In the genomic region with DNA sequence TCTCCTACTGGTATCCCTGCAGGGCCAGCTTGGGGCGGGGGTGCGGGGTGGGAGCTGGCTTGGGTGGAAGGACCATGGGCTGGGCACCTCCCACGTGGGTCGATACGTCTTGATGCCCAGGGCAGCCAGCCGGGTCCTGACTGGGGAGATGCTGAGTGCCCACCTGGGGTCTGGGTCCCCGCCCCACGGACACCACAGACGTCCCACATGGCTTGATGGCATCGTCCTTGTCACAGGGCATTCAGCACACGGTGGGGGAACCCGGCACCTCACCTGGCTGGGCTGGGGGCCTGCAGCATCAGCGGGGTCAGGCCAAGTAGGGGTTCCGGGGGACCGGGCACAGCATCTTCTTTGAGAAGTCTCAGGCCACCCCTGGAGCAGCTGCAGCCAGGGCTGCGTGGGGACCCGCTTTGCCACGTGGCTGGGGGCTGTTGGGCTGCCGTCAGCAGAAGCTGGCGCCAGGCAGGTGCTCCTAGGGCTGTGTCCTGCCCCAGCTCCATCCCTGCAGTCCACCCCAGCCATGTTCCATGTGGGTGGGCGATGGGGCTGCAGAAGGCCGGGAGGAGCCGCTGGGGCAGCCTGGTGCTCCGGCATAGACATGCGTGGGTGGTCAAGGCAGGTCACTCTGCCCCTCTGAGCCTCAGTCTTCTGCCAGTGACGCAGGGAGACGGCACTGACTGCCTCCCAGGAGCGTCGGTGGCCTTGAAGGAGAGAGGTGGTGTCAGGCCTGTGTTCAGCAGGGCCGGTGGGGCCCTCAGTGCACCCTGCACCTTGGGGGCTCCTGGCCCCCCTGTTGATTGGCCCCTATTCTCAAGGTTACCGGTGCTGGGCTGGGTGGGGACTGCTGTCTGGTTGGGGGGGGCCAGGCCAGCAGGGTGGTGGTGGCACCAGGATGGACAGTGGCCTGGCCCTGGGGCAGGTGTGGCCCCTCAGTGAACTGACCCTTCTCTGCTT, we compare ENCODE assay signal across 1 cellular context.
TF ChIP-seq lines count a peak whose summit lies in the region.

No MANE protein-coding gene starts in this region.

TF ChIP-seq in WTC11, 78 proteins besides CTCF, POLR2A, EP300 and RAD21 (continued from another document):
- TF ChIP-seq, protein P1, sequence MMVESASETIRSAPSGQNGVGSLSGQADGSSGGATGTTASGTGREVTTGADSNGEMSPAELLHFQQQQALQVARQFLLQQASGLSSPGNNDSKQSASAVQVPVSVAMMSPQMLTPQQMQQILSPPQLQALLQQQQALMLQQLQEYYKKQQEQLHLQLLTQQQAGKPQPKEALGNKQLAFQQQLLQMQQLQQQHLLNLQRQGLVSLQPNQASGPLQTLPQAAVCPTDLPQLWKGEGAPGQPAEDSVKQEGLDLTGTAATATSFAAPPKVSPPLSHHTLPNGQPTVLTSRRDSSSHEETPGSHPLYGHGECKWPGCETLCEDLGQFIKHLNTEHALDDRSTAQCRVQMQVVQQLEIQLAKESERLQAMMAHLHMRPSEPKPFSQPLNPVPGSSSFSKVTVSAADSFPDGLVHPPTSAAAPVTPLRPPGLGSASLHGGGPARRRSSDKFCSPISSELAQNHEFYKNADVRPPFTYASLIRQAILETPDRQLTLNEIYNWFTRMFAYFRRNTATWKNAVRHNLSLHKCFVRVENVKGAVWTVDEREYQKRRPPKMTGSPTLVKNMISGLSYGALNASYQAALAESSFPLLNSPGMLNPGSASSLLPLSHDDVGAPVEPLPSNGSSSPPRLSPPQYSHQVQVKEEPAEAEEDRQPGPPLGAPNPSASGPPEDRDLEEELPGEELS (CRISPR knock-in tag; IDR thresholded peaks at IDR 0.05) = no peak
